Comparison of ENCODE assay signal across 2 cellular contexts in genomic region chr1:192535916-192536662, GRCh38.
TF ChIP-seq lines count a peak whose summit lies in the region.

No MANE protein-coding gene starts in this region.

TF ChIP-seq in IMR-90, 13 proteins besides CTCF, POLR2A, EP300 and RAD21:
- no peak for TF ChIP-seq BHLHE40 (IDR thresholded peaks at IDR 0.05; ENCODE audit: low read depth, low read length)
- TF ChIP-seq FOS (IDR thresholded peaks at IDR 0.05; ENCODE audit: low read depth, low read length) = no peak
- no peak for TF ChIP-seq MAZ (IDR thresholded peaks at IDR 0.05; ENCODE audit: borderline replicate concordance, low read depth, low read length)
- no peak for TF ChIP-seq CHD1 (IDR thresholded peaks at IDR 0.05; ENCODE audit: low read depth, low read length)
- TF ChIP-seq, protein P1, sequence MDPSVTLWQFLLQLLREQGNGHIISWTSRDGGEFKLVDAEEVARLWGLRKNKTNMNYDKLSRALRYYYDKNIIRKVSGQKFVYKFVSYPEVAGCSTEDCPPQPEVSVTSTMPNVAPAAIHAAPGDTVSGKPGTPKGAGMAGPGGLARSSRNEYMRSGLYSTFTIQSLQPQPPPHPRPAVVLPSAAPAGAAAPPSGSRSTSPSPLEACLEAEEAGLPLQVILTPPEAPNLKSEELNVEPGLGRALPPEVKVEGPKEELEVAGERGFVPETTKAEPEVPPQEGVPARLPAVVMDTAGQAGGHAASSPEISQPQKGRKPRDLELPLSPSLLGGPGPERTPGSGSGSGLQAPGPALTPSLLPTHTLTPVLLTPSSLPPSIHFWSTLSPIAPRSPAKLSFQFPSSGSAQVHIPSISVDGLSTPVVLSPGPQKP (IDR thresholded peaks at IDR 0.05; ENCODE audit: borderline replicate concordance, low read depth, low read length) = no peak
- no peak for TF ChIP-seq USF2 (IDR thresholded peaks at IDR 0.05; ENCODE audit: low read depth, low read length)

TF ChIP-seq in GM12878, 131 proteins besides CTCF, POLR2A, EP300 and RAD21:
- TF ChIP-seq JUNB (IDR thresholded peaks at IDR 0.05) (0 out of 2 replicates have a peak, but pooled peaks have one; percentile 7), MLLT1 (IDR thresholded peaks at IDR 0.05) (0 out of 2 replicates have a peak, but pooled peaks have one; percentile 42), MYC (IDR thresholded peaks at IDR 0.05; ENCODE audit: insufficient read depth, insufficient read length, insufficient replicate concordance, low read length, severe bottlenecking) (no peak), ZNF592 (IDR thresholded peaks at IDR 0.05) (no peak)
- TF ChIP-seq, protein P2, sequence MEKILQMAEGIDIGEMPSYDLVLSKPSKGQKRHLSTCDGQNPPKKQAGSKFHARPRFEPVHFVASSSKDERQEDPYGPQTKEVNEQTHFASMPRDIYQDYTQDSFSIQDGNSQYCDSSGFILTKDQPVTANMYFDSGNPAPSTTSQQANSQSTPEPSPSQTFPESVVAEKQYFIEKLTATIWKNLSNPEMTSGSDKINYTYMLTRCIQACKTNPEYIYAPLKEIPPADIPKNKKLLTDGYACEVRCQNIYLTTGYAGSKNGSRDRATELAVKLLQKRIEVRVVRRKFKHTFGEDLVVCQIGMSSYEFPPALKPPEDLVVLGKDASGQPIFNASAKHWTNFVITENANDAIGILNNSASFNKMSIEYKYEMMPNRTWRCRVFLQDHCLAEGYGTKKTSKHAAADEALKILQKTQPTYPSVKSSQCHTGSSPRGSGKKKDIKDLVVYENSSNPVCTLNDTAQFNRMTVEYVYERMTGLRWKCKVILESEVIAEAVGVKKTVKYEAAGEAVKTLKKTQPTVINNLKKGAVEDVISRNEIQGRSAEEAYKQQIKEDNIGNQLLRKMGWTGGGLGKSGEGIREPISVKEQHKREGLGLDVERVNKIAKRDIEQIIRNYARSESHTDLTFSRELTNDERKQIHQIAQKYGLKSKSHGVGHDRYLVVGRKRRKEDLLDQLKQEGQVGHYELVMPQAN (conservative IDR thresholded peaks at IDR 0.05) = no peak
